ENCODE assay signal across 24 cellular contexts in genomic region chr1:5910666-5911065, GRCh38.
"Had no signal": no experiment of that assay in that cellular context is flagged by ENCODE, and none has a peak within 500 bp of the region (broad histone marks: within the 10 kb centered on the region; RNA-seq: fewer than 3 reads in every experiment).

No MANE protein-coding gene starts in this region.

- H3K4me1 ChIP-seq: breast epithelium, pancreas, psoas muscle, upper lobe of right lung had no signal

- H3K27me3 ChIP-seq: breast epithelium, gastroesophageal sphincter, neutrophil, pancreas, sigmoid colon, stomach, thyroid gland, upper lobe of right lung had no signal

- H3K4me2 ChIP-seq: smooth muscle cell had no signal

- DNase-seq: activated CD4-positive, alpha-beta T cell treated with anti-CD3 and anti-CD28 coated beads for 48 hours; activated CD4-positive, alpha-beta T cell treated with anti-CD3 and anti-CD28 coated beads, Interleukin-2, amount 50 U/mL, for 48 hours; activated naive CD4-positive, alpha-beta T cell; activated T-cell treated with anti-CD3 and anti-CD28 coated beads, Interleukin-2, amount 50 U/mL, for 48 hours; effector CD8-positive, alpha-beta T cell; hippocampal formation; left cardiac atrium; naive B cell; nephron progenitor cell; pancreas; psoas muscle; sigmoid colon; stimulated activated CD4-positive, alpha-beta T cell treated with anti-CD3 and anti-CD28 coated beads, Interleukin-15, amount 100 ng/mL, for 24 hours; stimulated activated CD4-positive, alpha-beta T cell treated with anti-CD3 and anti-CD28 coated beads, Interleukin-2, amount 100 ng/mL, for 24 hours; stimulated activated naive B cell treated with anti-CD40 and anti-IgM and Interleukin-4, amounts not matched to agents 10 μg/mL and 1 μg/mL and 100 μg/mL, for 72 hours; stomach; T-helper 9 cell; thyroid gland; upper lobe of right lung had no signal

- H3K36me3 ChIP-seq: breast epithelium, pancreas, thyroid gland had no signal

- H3K4me3 ChIP-seq: breast epithelium, gastroesophageal sphincter, pancreas, psoas muscle, sigmoid colon, smooth muscle cell, stomach, thyroid gland, upper lobe of right lung had no signal

- H3K27ac ChIP-seq: breast epithelium, gastroesophageal sphincter, neutrophil, pancreas, psoas muscle, sigmoid colon, stomach, thyroid gland, upper lobe of right lung, VCaP had no signal

- H3K9me3 ChIP-seq: breast epithelium, gastroesophageal sphincter, neutrophil, pancreas, psoas muscle, sigmoid colon, stomach, thyroid gland, upper lobe of right lung had no signal
